Comparison of ENCODE assay signal across 1 cellular context in the genomic region with DNA sequence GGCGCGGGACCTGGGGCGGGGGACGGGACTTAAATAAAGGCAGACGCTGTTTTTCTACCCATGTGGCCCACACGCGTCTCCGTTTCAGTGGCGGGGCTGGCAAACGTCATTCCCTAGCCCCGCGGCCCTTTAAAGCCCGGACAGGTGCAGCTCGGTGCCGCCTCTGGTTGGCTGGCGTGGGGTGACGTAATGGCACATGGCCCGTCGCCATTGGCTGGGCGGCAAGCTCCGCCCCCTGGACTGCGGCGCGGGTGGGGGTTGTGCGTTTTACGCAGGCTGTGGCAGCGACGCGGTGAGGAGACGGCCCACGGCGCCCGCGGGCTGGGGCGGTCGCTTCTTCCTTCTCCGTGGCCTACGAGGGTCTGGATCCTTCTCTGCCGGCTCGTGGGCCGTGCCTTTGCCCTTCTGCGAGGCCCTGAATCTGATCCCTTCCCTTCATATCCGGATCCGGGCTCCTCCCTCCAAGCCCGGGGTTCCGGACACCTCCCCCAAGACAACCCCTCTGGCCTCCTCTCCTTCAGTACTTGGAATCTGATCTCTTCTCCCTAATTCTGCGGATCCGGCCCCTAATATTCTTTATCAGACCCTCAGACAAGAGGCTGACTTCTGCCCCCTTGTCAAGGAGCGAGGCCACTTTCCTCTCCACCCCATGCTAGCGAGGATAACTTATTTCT.
TF ChIP-seq lines count a peak whose summit lies in the region.

A gene with protein sequence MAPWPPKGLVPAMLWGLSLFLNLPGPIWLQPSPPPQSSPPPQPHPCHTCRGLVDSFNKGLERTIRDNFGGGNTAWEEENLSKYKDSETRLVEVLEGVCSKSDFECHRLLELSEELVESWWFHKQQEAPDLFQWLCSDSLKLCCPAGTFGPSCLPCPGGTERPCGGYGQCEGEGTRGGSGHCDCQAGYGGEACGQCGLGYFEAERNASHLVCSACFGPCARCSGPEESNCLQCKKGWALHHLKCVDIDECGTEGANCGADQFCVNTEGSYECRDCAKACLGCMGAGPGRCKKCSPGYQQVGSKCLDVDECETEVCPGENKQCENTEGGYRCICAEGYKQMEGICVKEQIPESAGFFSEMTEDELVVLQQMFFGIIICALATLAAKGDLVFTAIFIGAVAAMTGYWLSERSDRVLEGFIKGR (plus strand): TSS at position 274 of the 674 bp plus-strand sequence. CDS start 605 bp downstream, outside the sequence.

TF ChIP-seq in HepG2, 621 proteins besides CTCF, POLR2A, EP300 and RAD21 (continued from another document and continues in another):
- TF ChIP-seq, protein P1, sequence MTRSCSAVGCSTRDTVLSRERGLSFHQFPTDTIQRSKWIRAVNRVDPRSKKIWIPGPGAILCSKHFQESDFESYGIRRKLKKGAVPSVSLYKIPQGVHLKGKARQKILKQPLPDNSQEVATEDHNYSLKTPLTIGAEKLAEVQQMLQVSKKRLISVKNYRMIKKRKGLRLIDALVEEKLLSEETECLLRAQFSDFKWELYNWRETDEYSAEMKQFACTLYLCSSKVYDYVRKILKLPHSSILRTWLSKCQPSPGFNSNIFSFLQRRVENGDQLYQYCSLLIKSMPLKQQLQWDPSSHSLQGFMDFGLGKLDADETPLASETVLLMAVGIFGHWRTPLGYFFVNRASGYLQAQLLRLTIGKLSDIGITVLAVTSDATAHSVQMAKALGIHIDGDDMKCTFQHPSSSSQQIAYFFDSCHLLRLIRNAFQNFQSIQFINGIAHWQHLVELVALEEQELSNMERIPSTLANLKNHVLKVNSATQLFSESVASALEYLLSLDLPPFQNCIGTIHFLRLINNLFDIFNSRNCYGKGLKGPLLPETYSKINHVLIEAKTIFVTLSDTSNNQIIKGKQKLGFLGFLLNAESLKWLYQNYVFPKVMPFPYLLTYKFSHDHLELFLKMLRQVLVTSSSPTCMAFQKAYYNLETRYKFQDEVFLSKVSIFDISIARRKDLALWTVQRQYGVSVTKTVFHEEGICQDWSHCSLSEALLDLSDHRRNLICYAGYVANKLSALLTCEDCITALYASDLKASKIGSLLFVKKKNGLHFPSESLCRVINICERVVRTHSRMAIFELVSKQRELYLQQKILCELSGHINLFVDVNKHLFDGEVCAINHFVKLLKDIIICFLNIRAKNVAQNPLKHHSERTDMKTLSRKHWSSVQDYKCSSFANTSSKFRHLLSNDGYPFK (CRISPR knock-in tag; IDR thresholded peaks at IDR 0.05; ENCODE audit: borderline replicate concordance): no peak
- 0 out of 2 replicates have a peak, but pooled peaks have one; percentile 61 for TF ChIP-seq CAMTA2 (CRISPR knock-in tag; IDR thresholded peaks at IDR 0.05; ENCODE audit: borderline replicate concordance)
- no peak for TF ChIP-seq NFRKB (IDR thresholded peaks at IDR 0.05)
- TF ChIP-seq ZNF121 (CRISPR knock-in tag; IDR thresholded peaks at IDR 0.05): no peak
- TF ChIP-seq FLYWCH1 (CRISPR knock-in tag; IDR thresholded peaks at IDR 0.05): 0 out of 2 replicates have a peak, but pooled peaks have one; percentile 17
- TF ChIP-seq, protein P2, sequence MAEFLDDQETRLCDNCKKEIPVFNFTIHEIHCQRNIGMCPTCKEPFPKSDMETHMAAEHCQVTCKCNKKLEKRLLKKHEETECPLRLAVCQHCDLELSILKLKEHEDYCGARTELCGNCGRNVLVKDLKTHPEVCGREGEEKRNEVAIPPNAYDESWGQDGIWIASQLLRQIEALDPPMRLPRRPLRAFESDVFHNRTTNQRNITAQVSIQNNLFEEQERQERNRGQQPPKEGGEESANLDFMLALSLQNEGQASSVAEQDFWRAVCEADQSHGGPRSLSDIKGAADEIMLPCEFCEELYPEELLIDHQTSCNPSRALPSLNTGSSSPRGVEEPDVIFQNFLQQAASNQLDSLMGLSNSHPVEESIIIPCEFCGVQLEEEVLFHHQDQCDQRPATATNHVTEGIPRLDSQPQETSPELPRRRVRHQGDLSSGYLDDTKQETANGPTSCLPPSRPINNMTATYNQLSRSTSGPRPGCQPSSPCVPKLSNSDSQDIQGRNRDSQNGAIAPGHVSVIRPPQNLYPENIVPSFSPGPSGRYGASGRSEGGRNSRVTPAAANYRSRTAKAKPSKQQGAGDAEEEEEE (CRISPR knock-in tag; IDR thresholded peaks at IDR 0.05; ENCODE audit: borderline replicate concordance): no peak
- no peak for TF ChIP-seq TCF7 (IDR thresholded peaks at IDR 0.05; ENCODE audit: low read depth)
- TF ChIP-seq SIN3A (IDR thresholded peaks at IDR 0.05; ENCODE audit: borderline replicate concordance, low read depth, low read length): peak; percentile 87; the same call in 1 of the 2 replicates
- TF ChIP-seq DR1 (CRISPR knock-in tag; IDR thresholded peaks at IDR 0.05): peak; percentile 88
- TF ChIP-seq HDAC6 (IDR thresholded peaks at IDR 0.05; ENCODE audit: low read depth, low read length): no peak
- TF ChIP-seq YEATS2 (CRISPR knock-in tag; IDR thresholded peaks at IDR 0.05; ENCODE audit: borderline replicate concordance): peak; percentile 84
- TF ChIP-seq ZNF883 (CRISPR knock-in tag; IDR thresholded peaks at IDR 0.05; ENCODE audit: not compliant biosample characterization): no peak
- TF ChIP-seq XBP1 (CRISPR knock-in tag; IDR thresholded peaks at IDR 0.05): 0 out of 2 replicates have a peak, but pooled peaks have one; percentile 44
- no peak for TF ChIP-seq HNRNPH1 (optimal IDR thresholded peaks at IDR 0.05; ENCODE audit: low read depth, low read length)
- peak; percentile 75 for TF ChIP-seq POLR2AphosphoS5 (IDR thresholded peaks at IDR 0.05; ENCODE audit: low read depth, low read length)
- TF ChIP-seq, protein P3, sequence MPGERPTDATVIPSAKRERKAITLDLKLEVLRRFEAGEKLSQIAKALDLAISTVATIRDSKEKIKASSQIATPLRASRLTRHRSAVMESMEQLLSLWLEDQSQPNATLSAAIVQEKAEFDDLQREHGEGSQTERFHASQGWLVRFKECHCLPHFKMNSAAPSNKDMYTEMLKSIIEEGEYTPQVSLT (CRISPR knock-in tag; IDR thresholded peaks at IDR 0.05; ENCODE audit: borderline replicate concordance, low read depth): no peak
- TF ChIP-seq KDM1A (CRISPR knock-in tag; IDR thresholded peaks at IDR 0.05): no peak
- peak; percentile 22 for TF ChIP-seq TBL1XR1 (IDR thresholded peaks at IDR 0.05; ENCODE audit: borderline replicate concordance, low read length, partially characterized antibody)
- no peak for TF ChIP-seq NCOR1 (IDR thresholded peaks at IDR 0.05; ENCODE audit: borderline replicate concordance, low read length)
- TF ChIP-seq, protein P4, sequence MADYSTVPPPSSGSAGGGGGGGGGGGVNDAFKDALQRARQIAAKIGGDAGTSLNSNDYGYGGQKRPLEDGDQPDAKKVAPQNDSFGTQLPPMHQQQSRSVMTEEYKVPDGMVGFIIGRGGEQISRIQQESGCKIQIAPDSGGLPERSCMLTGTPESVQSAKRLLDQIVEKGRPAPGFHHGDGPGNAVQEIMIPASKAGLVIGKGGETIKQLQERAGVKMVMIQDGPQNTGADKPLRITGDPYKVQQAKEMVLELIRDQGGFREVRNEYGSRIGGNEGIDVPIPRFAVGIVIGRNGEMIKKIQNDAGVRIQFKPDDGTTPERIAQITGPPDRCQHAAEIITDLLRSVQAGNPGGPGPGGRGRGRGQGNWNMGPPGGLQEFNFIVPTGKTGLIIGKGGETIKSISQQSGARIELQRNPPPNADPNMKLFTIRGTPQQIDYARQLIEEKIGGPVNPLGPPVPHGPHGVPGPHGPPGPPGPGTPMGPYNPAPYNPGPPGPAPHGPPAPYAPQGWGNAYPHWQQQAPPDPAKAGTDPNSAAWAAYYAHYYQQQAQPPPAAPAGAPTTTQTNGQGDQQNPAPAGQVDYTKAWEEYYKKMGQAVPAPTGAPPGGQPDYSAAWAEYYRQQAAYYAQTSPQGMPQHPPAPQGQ (CRISPR knock-in tag; IDR thresholded peaks at IDR 0.05; ENCODE audit: borderline replicate concordance): no peak
- TF ChIP-seq, protein P5, sequence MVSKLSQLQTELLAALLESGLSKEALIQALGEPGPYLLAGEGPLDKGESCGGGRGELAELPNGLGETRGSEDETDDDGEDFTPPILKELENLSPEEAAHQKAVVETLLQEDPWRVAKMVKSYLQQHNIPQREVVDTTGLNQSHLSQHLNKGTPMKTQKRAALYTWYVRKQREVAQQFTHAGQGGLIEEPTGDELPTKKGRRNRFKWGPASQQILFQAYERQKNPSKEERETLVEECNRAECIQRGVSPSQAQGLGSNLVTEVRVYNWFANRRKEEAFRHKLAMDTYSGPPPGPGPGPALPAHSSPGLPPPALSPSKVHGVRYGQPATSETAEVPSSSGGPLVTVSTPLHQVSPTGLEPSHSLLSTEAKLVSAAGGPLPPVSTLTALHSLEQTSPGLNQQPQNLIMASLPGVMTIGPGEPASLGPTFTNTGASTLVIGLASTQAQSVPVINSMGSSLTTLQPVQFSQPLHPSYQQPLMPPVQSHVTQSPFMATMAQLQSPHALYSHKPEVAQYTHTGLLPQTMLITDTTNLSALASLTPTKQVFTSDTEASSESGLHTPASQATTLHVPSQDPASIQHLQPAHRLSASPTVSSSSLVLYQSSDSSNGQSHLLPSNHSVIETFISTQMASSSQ (IDR thresholded peaks at IDR 0.05; ENCODE audit: low read depth): no peak
- TF ChIP-seq, protein P5 (CRISPR knock-in tag; IDR thresholded peaks at IDR 0.05; ENCODE audit: borderline replicate concordance): no peak
- TF ChIP-seq THYN1 (CRISPR knock-in tag; IDR thresholded peaks at IDR 0.05; ENCODE audit: borderline replicate concordance, low read depth): no peak
- no peak for TF ChIP-seq ZNF816 (CRISPR knock-in tag; IDR thresholded peaks at IDR 0.05; ENCODE audit: borderline replicate concordance)
- no peak for TF ChIP-seq RBM22 (optimal IDR thresholded peaks at IDR 0.05; ENCODE audit: low read length)
- TF ChIP-seq, protein P6, sequence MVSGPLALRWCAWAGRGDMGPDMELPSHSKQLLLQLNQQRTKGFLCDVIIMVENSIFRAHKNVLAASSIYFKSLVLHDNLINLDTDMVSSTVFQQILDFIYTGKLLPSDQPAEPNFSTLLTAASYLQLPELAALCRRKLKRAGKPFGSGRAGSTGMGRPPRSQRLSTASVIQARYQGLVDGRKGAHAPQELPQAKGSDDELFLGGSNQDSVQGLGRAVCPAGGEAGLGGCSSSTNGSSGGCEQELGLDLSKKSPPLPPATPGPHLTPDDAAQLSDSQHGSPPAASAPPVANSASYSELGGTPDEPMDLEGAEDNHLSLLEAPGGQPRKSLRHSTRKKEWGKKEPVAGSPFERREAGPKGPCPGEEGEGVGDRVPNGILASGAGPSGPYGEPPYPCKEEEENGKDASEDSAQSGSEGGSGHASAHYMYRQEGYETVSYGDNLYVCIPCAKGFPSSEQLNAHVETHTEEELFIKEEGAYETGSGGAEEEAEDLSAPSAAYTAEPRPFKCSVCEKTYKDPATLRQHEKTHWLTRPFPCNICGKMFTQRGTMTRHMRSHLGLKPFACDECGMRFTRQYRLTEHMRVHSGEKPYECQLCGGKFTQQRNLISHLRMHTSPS (CRISPR knock-in tag; IDR thresholded peaks at IDR 0.05; ENCODE audit: low read depth): no peak
- TF ChIP-seq ZSCAN31 (CRISPR knock-in tag; IDR thresholded peaks at IDR 0.05; ENCODE audit: low read depth): 0 out of 2 replicates have a peak, but pooled peaks have one; percentile 2
- TF ChIP-seq, protein P7, sequence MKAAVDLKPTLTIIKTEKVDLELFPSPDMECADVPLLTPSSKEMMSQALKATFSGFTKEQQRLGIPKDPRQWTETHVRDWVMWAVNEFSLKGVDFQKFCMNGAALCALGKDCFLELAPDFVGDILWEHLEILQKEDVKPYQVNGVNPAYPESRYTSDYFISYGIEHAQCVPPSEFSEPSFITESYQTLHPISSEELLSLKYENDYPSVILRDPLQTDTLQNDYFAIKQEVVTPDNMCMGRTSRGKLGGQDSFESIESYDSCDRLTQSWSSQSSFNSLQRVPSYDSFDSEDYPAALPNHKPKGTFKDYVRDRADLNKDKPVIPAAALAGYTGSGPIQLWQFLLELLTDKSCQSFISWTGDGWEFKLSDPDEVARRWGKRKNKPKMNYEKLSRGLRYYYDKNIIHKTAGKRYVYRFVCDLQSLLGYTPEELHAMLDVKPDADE (CRISPR knock-in tag; IDR thresholded peaks at IDR 0.05): 0 out of 2 replicates have a peak, but pooled peaks have one; percentile 21
- TF ChIP-seq, protein P8, sequence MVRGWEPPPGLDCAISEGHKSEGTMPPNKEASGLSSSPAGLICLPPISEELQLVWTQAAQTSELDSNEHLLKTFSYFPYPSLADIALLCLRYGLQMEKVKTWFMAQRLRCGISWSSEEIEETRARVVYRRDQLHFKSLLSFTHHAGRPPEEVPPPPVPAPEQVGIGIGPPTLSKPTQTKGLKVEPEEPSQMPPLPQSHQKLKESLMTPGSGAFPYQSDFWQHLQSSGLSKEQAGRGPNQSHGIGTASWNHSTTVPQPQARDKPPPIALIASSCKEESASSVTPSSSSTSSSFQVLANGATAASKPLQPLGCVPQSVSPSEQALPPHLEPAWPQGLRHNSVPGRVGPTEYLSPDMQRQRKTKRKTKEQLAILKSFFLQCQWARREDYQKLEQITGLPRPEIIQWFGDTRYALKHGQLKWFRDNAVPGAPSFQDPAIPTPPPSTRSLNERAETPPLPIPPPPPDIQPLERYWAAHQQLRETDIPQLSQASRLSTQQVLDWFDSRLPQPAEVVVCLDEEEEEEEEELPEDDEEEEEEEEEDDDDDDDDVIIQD (CRISPR knock-in tag; IDR thresholded peaks at IDR 0.05; ENCODE audit: low read depth): no peak
- TF ChIP-seq ZNF703 (CRISPR knock-in tag; IDR thresholded peaks at IDR 0.05; ENCODE audit: borderline replicate concordance): no peak; the same call in 1 of the 2 replicates
- no peak for TF ChIP-seq YY1 (IDR thresholded peaks at IDR 0.05; ENCODE audit: insufficient read depth, insufficient replicate concordance, low read depth, low read length)
- TF ChIP-seq, protein P9, sequence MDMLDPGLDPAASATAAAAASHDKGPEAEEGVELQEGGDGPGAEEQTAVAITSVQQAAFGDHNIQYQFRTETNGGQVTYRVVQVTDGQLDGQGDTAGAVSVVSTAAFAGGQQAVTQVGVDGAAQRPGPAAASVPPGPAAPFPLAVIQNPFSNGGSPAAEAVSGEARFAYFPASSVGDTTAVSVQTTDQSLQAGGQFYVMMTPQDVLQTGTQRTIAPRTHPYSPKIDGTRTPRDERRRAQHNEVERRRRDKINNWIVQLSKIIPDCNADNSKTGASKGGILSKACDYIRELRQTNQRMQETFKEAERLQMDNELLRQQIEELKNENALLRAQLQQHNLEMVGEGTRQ (IDR thresholded peaks at IDR 0.05; ENCODE audit: low read depth, low read length): no peak
- TF ChIP-seq, protein P9 (CRISPR knock-in tag; IDR thresholded peaks at IDR 0.05; ENCODE audit: borderline replicate concordance): 0 out of 2 replicates have a peak, but pooled peaks have one; percentile 5
- TF ChIP-seq ZNF441 (CRISPR knock-in tag; IDR thresholded peaks at IDR 0.05; ENCODE audit: borderline replicate concordance): no peak; the same call in 1 of the 2 replicates
